Comparison of ENCODE assay signal across 22 cellular contexts in genomic region chr3:66592061-66592875, GRCh38.
DNase-seq lines count a peak whose midpoint lies in the region; ATAC-seq, FAIRE-seq and TF ChIP-seq lines count a peak whose summit lies in the region.
"Had no signal": no experiment of that assay in that cellular context is flagged by ENCODE, and none has a peak within 500 bp of the region (broad histone marks: within the 10 kb centered on the region; RNA-seq: fewer than 3 reads in every experiment).

No MANE protein-coding gene starts in this region.

- TF ChIP-seq CTCF in astrocyte (IDR thresholded peaks at IDR 0.05; ENCODE audit: insufficient read depth, low read depth, low read length) (no peak), hepatocyte (IDR thresholded peaks at IDR 0.05; ENCODE audit: poor library complexity) (no peak), osteocyte (IDR thresholded peaks at IDR 0.05) (no peak)

- H3K9ac ChIP-seq in astrocyte (ENCODE audit: low read length), result peak overlapping the region; percentile 68

- WGBS in hepatocyte (ENCODE audit: low lambda C conversion rate, missing lambda C conversion rate), result 62% methylated on average over 10 of the region's 10 CpGs

- H3K36me3 ChIP-seq in astrocyte (ENCODE audit: insufficient read depth, low read length) (no peaks in the 10 kb centered on the region), hepatocyte (replicated peaks; ENCODE audit: insufficient read depth, low read depth) (no peaks in the 10 kb centered on the region)
- H3K36me3 ChIP-seq: cardiac muscle cell, HAP-1, left ventricle myocardium inferior, uterus had no signal

- H3K4me3 ChIP-seq in astrocyte (ENCODE audit: insufficient read depth, low read depth, low read length) (no peak overlapping the region), hepatocyte (no peak overlapping the region)
- H3K4me3 ChIP-seq: cardiac muscle cell, HAP-1, left ventricle myocardium inferior, uterus had no signal

- peaks cover 14% of the 10 kb centered on the region for H3K4me1 Mint-ChIP-seq in astrocyte (ENCODE audit: low read depth, unreplicated experiment)
- H3K4me1 Mint-ChIP-seq in osteocyte (ENCODE audit: unreplicated experiment), result peaks cover 39% of the 10 kb centered on the region
- H3K4me1 Mint-ChIP-seq in activated naive CD8-positive, alpha-beta T cell treated with anti-CD3 and anti-CD28 coated beads for 36 hours, result no peaks in the 10 kb centered on the region
- H3K4me1 Mint-ChIP-seq: activated naive CD8-positive, alpha-beta T cell treated with anti-CD3 and anti-CD28 coated beads, Interleukin-2, amount 10 ng/mL, durations not matched to agents 7 days and 5 days had no signal

- H2AFZ ChIP-seq in astrocyte (ENCODE audit: low read depth, low read length) (peak overlapping the region; percentile 64), hepatocyte (peak overlapping the region; percentile 62)

- H3K9me2 ChIP-seq in hepatocyte (replicated peaks; ENCODE audit: insufficient read depth), result no peaks in the 10 kb centered on the region

- ATAC-seq in HG03159 (IDR thresholded peaks at IDR 0.05; ENCODE audit: unreplicated experiment), result no peak
- ATAC-seq: activated CD8-positive, alpha-beta T cell treated with anti-CD3 and anti-CD28 coated beads, Interleukin-2, amount 10 ng/mL, durations not matched to agents 7 days and 5 days had no signal

- H3K4me3 Mint-ChIP-seq in astrocyte (ENCODE audit: unreplicated experiment) (no peak overlapping the region), osteocyte (ENCODE audit: unreplicated experiment) (no peak overlapping the region)
- no peak overlapping the region for H3K4me3 Mint-ChIP-seq in activated naive CD8-positive, alpha-beta T cell treated with anti-CD3 and anti-CD28 coated beads for 36 hours
- H3K4me3 Mint-ChIP-seq: activated CD8-positive, alpha-beta T cell treated with anti-CD3 and anti-CD28 coated beads, Interleukin-2, amount 10 ng/mL, durations not matched to agents 7 days and 5 days; activated naive CD8-positive, alpha-beta T cell treated with anti-CD3 and anti-CD28 coated beads, Interleukin-2, amount 10 ng/mL, durations not matched to agents 7 days and 5 days; T-helper 2 cell treated with Interferon-gamma antibody and Interleukin-4, amounts not matched to agents 5 μg/mL and 100 μg/mL, for 36 hours had no signal

- H3K27me3 ChIP-seq in astrocyte (ENCODE audit: insufficient read depth, low read length) (no peaks in the 10 kb centered on the region), hepatocyte (no peaks in the 10 kb centered on the region)
- H3K27me3 ChIP-seq: cardiac muscle cell, uterus had no signal

- H3K9me3 ChIP-seq in astrocyte (ENCODE audit: insufficient read depth, low read depth, low read length) (no peaks in the 10 kb centered on the region), hepatocyte (ENCODE audit: low read depth) (no peaks in the 10 kb centered on the region)
- H3K9me3 ChIP-seq: HAP-1, left ventricle myocardium inferior, uterus had no signal

- H3K79me2 ChIP-seq in astrocyte (ENCODE audit: insufficient read depth, low read length) (no peaks in the 10 kb centered on the region), hepatocyte (no peaks in the 10 kb centered on the region)

- DNase-seq in ELF-1 (ENCODE audit: low read depth, low spot score) (peak; percentile 60), astrocyte (ENCODE audit: low read depth) (peak; percentile 65), hepatocyte (ENCODE audit: low spot score) (no peak), osteocyte (ENCODE audit: extremely low spot score, unreplicated experiment) (no peak), frontal cortex (ENCODE audit: low spot score in 2 of 2) (no peak)
- DNase-seq in activated naive CD8-positive, alpha-beta T cell treated with anti-CD3 and anti-CD28 coated beads for 36 hours, result no peak
- DNase-seq in activated CD8-positive, alpha-beta memory T cell treated with anti-CD3 and anti-CD28 coated beads, Interleukin-2, amount 50 U/mL, for 4 hours, result no peak
- DNase-seq: activated CD8-positive, alpha-beta T cell treated with anti-CD3 and anti-CD28 coated beads, Interleukin-2, amount 10 ng/mL, durations not matched to agents 7 days and 5 days; activated naive CD8-positive, alpha-beta T cell treated with anti-CD3 and anti-CD28 coated beads, Interleukin-2, amount 10 ng/mL, durations not matched to agents 7 days and 5 days; DMS 273 treated with DMSO at 0.1 percent for 48 hours; erythroblast; GF-D8; left ventricle myocardium inferior; NCI-H1694; NCI-H226; stimulated activated CD4-positive, alpha-beta T cell treated with anti-CD3 and anti-CD28 coated beads, Interleukin-4, amount 100 ng/mL, for 24 hours; uterus had no signal

- H3K4me2 ChIP-seq in astrocyte (ENCODE audit: low read length) (peak overlapping the region; percentile 74), hepatocyte (peak overlapping the region; percentile 47)

- H4K20me1 ChIP-seq in astrocyte (ENCODE audit: insufficient read depth, low read length) (no peaks in the 10 kb centered on the region), hepatocyte (ENCODE audit: insufficient read depth, poor library complexity, severe bottlenecking) (no peaks in the 10 kb centered on the region)

- H3K27me3 Mint-ChIP-seq in astrocyte (ENCODE audit: low read depth, unreplicated experiment), result no peaks in the 10 kb centered on the region
- no peaks in the 10 kb centered on the region for H3K27me3 Mint-ChIP-seq in osteocyte (ENCODE audit: unreplicated experiment)
- peaks cover 19% of the 10 kb centered on the region for H3K27me3 Mint-ChIP-seq in activated naive CD8-positive, alpha-beta T cell treated with anti-CD3 and anti-CD28 coated beads for 36 hours

- H3K9me3 Mint-ChIP-seq in astrocyte (ENCODE audit: unreplicated experiment) (no peaks in the 10 kb centered on the region), osteocyte (ENCODE audit: unreplicated experiment) (no peaks in the 10 kb centered on the region)
- H3K9me3 Mint-ChIP-seq in activated naive CD8-positive, alpha-beta T cell treated with anti-CD3 and anti-CD28 coated beads for 36 hours, result no peaks in the 10 kb centered on the region
- H3K9me3 Mint-ChIP-seq: activated naive CD8-positive, alpha-beta T cell treated with anti-CD3 and anti-CD28 coated beads, Interleukin-2, amount 10 ng/mL, durations not matched to agents 7 days and 5 days; T-helper 2 cell treated with Interferon-gamma antibody and Interleukin-4, amounts not matched to agents 5 μg/mL and 100 μg/mL, for 36 hours had no signal

- FAIRE-seq in astrocyte (lab: Jason Lieb, UNC) (no peak), frontal cortex (lab: Jason Lieb, UNC) (no peak)

- H3K27ac ChIP-seq in astrocyte (ENCODE audit: low read depth, low read length) (peak overlapping the region; percentile 87), hepatocyte (no peak overlapping the region)
- H3K27ac ChIP-seq: C4-2B, cardiac muscle cell, left ventricle myocardium inferior, uterus had no signal

- no peaks in the 10 kb centered on the region for H3K36me3 Mint-ChIP-seq in astrocyte (ENCODE audit: low read depth, unreplicated experiment)
- H3K36me3 Mint-ChIP-seq in osteocyte (ENCODE audit: unreplicated experiment), result no peaks in the 10 kb centered on the region
- no peaks in the 10 kb centered on the region for H3K36me3 Mint-ChIP-seq in activated naive CD8-positive, alpha-beta T cell treated with anti-CD3 and anti-CD28 coated beads for 36 hours
- H3K36me3 Mint-ChIP-seq: activated naive CD8-positive, alpha-beta T cell treated with anti-CD3 and anti-CD28 coated beads, Interleukin-2, amount 10 ng/mL, durations not matched to agents 7 days and 5 days had no signal

- H3K4me1 ChIP-seq in astrocyte (ENCODE audit: insufficient read depth, low read length) (peaks cover 30% of the 10 kb centered on the region), hepatocyte (ENCODE audit: insufficient read depth) (no peaks in the 10 kb centered on the region)
- H3K4me1 ChIP-seq: left ventricle myocardium inferior, uterus had no signal

- H3K27ac Mint-ChIP-seq in astrocyte (ENCODE audit: unreplicated experiment), result peak overlapping the region; percentile 64
- H3K27ac Mint-ChIP-seq in osteocyte (ENCODE audit: unreplicated experiment), result peak overlapping the region; percentile 25
- H3K27ac Mint-ChIP-seq in activated naive CD8-positive, alpha-beta T cell treated with anti-CD3 and anti-CD28 coated beads for 36 hours, result no peak overlapping the region
- H3K27ac Mint-ChIP-seq: activated CD8-positive, alpha-beta T cell treated with anti-CD3 and anti-CD28 coated beads, Interleukin-2, amount 10 ng/mL, durations not matched to agents 7 days and 5 days; activated naive CD8-positive, alpha-beta T cell treated with anti-CD3 and anti-CD28 coated beads, Interleukin-2, amount 10 ng/mL, durations not matched to agents 7 days and 5 days; T-helper 2 cell treated with Interferon-gamma antibody and Interleukin-4, amounts not matched to agents 5 μg/mL and 100 μg/mL, for 36 hours had no signal

Comparison
In these comparisons a context has a peak if more than half of its experiments do, and no peak if none do; other contexts are left out.
1. DNase-seq: peak in ELF-1 (single experiment) and astrocyte (single experiment); none in hepatocyte (single experiment), osteocyte (single experiment), frontal cortex (0 of 2), activated naive CD8-positive, alpha-beta T cell treated with anti-CD3 and anti-CD28 coated beads for 36 hours (single experiment) and activated CD8-positive, alpha-beta memory T cell treated with anti-CD3 and anti-CD28 coated beads, Interleukin-2, amount 50 U/mL, for 4 hours (single experiment).